ENCODE assay signal across 1 cellular context in genomic region chr4:993111-994029, GRCh38.
TF ChIP-seq lines count a peak whose summit lies in the region.

SLC26A1 (minus strand) TSS chr4:993404; CDS start chr4:991703, 1,701 bp downstream.

TF ChIP-seq in K562, 482 proteins besides CTCF, POLR2A, EP300 and RAD21 (continued from another document and continues in another):
- TF ChIP-seq MAZ (CRISPR knock-in tag; conservative IDR thresholded peaks at IDR 0.05 in 1 of 2, IDR thresholded peaks at IDR 0.05 in 1 of 2) (peak in 1 of 2 experiments; percentile 29; a peak in 2 of 4 replicates), ZNF407 (IDR thresholded peaks at IDR 0.05; ENCODE audit: low read depth) (no peak), YBX1 (IDR thresholded peaks at IDR 0.05) (no peak), TCF7 (IDR thresholded peaks at IDR 0.05; ENCODE audit: borderline replicate concordance) (no peak), ZKSCAN1 (IDR thresholded peaks at IDR 0.05; ENCODE audit: low read depth, low read length) (no peak), ZNF444 (CRISPR knock-in tag; IDR thresholded peaks at IDR 0.05) (no peak), TAF1 (IDR thresholded peaks at IDR 0.05; ENCODE audit: control insufficient read depth, extremely low read depth, insufficient read depth, low read length, severe bottlenecking) (peak; percentile 34), ZNF740 (CRISPR knock-in tag; IDR thresholded peaks at IDR 0.05) (0 out of 2 replicates have a peak, but pooled peaks have one; percentile 47), ZNF740 (tag; IDR thresholded peaks at IDR 0.05) (no peak), L3MBTL2 (IDR thresholded peaks at IDR 0.05) (peak; percentile 27; the same call in 1 of the 2 replicates), ZKSCAN3 (CRISPR knock-in tag; IDR thresholded peaks at IDR 0.05) (no peak), GATAD2A (IDR thresholded peaks at IDR 0.05) (no peak), ZNF76 (CRISPR knock-in tag; IDR thresholded peaks at IDR 0.05; ENCODE audit: borderline replicate concordance) (peak; percentile 75; the same call in 1 of the 2 replicates), KAT8 (IDR thresholded peaks at IDR 0.05; ENCODE audit: low read depth) (no peak), JUND (IDR thresholded peaks at IDR 0.05; ENCODE audit: borderline replicate concordance, low read depth, low read length) (0 out of 2 replicates have a peak, but pooled peaks have one; percentile 19), JUND (tag; IDR thresholded peaks at IDR 0.05; ENCODE audit: borderline replicate concordance, low read depth, low read length) (no peak; the same call in 2 of the 3 replicates), ZNF253 (CRISPR knock-in tag; conservative IDR thresholded peaks at IDR 0.05) (no peak), FOXP1 (CRISPR knock-in tag; IDR thresholded peaks at IDR 0.05) (no peak), JUNB (CRISPR knock-in tag; conservative IDR thresholded peaks at IDR 0.05) (no peak), FOXK1 (CRISPR knock-in tag; IDR thresholded peaks at IDR 0.05; ENCODE audit: borderline replicate concordance) (no peak), PRPF4 (IDR thresholded peaks at IDR 0.05; ENCODE audit: insufficient read depth, low read depth, low read length, poor library complexity, severe bottlenecking) (no peak), SRSF3 (IDR thresholded peaks at IDR 0.05; ENCODE audit: insufficient read depth, low read length) (no peak), YY1 (IDR thresholded peaks at IDR 0.05; ENCODE audit: borderline replicate concordance in 1 of 3, control insufficient read depth in 1 of 3, extremely low read depth in 1 of 3, insufficient read depth in 3 of 3, insufficient read length in 1 of 3, insufficient replicate concordance in 2 of 3, low read depth in 1 of 3, low read length in 2 of 3) (peak in 1 of 3 experiments; percentile 78), ZBTB5 (IDR thresholded peaks at IDR 0.05) (no peak), ZNF511 (CRISPR knock-in tag; IDR thresholded peaks at IDR 0.05) (0 out of 2 replicates have a peak, but pooled peaks have one; percentile 33), C11orf30 (IDR thresholded peaks at IDR 0.05; ENCODE audit: low read depth) (peak; percentile 98), FIP1L1 (IDR thresholded peaks at IDR 0.05; ENCODE audit: low read depth, low read length, poor library complexity, severe bottlenecking) (peak; percentile 36), RHOXF2B (CRISPR knock-in tag; conservative IDR thresholded peaks at IDR 0.05) (0 out of 2 replicates have a peak, but pooled peaks have one; percentile 29), MYC (IDR thresholded peaks at IDR 0.05; ENCODE audit: low read depth, low read length) (no peak), MYC (CRISPR knock-in tag; IDR thresholded peaks at IDR 0.05; ENCODE audit: borderline replicate concordance, low read depth) (0 out of 2 replicates have a peak, but pooled peaks have one; percentile 23), ATF2 (CRISPR knock-in tag; IDR thresholded peaks at IDR 0.05) (no peak), ELF2 (CRISPR knock-in tag; IDR thresholded peaks at IDR 0.05) (no peak), EZH2 (IDR thresholded peaks at IDR 0.05; ENCODE audit: borderline replicate concordance, low read depth, low read length) (no peak), HLTF (IDR thresholded peaks at IDR 0.05) (no peak), AFF4 (CRISPR knock-in tag; IDR thresholded peaks at IDR 0.05) (0 out of 2 replicates have a peak, but pooled peaks have one; percentile 42), RCOR1 (IDR thresholded peaks at IDR 0.05; ENCODE audit: borderline replicate concordance in 1 of 2, low read depth in 2 of 2, low read length in 2 of 2) (no peak; a peak in 1 of 4 replicates), HNRNPL (IDR thresholded peaks at IDR 0.05; ENCODE audit: low read depth, low read length) (no peak), ATF1 (CRISPR knock-in tag; IDR thresholded peaks at IDR 0.05) (no peak), ATF1 (tag; IDR thresholded peaks at IDR 0.05) (no peak), NCOR1 (IDR thresholded peaks at IDR 0.05) (no peak; the same call in 1 of the 2 replicates), PTRF (tag; IDR thresholded peaks at IDR 0.05) (no peak), DPF2 (IDR thresholded peaks at IDR 0.05) (no peak; the same call in 1 of the 2 replicates), E2F5 (CRISPR knock-in tag; IDR thresholded peaks at IDR 0.05) (no peak), PURB (CRISPR knock-in tag; IDR thresholded peaks at IDR 0.05; ENCODE audit: low read depth) (no peak), ZNF384 (IDR thresholded peaks at IDR 0.05; ENCODE audit: low read depth, low read length) (no peak), MCM7 (IDR thresholded peaks at IDR 0.05) (no peak), MYBL2 (IDR thresholded peaks at IDR 0.05; ENCODE audit: low read depth) (no peak), MYBL2 (CRISPR knock-in tag; IDR thresholded peaks at IDR 0.05; ENCODE audit: borderline replicate concordance) (no peak), GATA2 (CRISPR knock-in tag; IDR thresholded peaks at IDR 0.05) (no peak)
